Comparison of ENCODE assay signal across 1 cellular context in genomic region chr1:231418101-231418740, GRCh38.
TF ChIP-seq lines count a peak whose summit lies in the region.

No MANE protein-coding gene starts in this region.

TF ChIP-seq in GM23338, 12 proteins besides CTCF, POLR2A, EP300 and RAD21 (continued from another document):
- TF ChIP-seq ZNF462 (CRISPR knock-in tag; IDR thresholded peaks at IDR 0.05) = no peak
- no peak for TF ChIP-seq ZNF331 (CRISPR knock-in tag; IDR thresholded peaks at IDR 0.05; ENCODE audit: low read depth)
- TF ChIP-seq ETS1 (IDR thresholded peaks at IDR 0.05) = no peak
